In genomic region chr2:169738566-169739229, GRCh38 we compare ENCODE assay signal across 3 cellular contexts.
TF ChIP-seq lines count a peak whose summit lies in the region.

No MANE protein-coding gene starts in this region.

TF ChIP-seq in A549, 52 proteins besides CTCF, POLR2A, EP300 and RAD21:
- TF ChIP-seq BHLHE40 (IDR thresholded peaks at IDR 0.05; ENCODE audit: low read depth, low read length) (no peak), JUNB (IDR thresholded peaks at IDR 0.05) (no peak), RCOR1 (IDR thresholded peaks at IDR 0.05; ENCODE audit: low read depth, low read length) (no peak), HOXA7 (CRISPR knock-in tag; IDR thresholded peaks at IDR 0.05) (no peak), CHD4 (IDR thresholded peaks at IDR 0.05; ENCODE audit: borderline replicate concordance) (no peak), NFE2L2 (conservative IDR thresholded peaks at IDR 0.05; ENCODE audit: low read length) (no peak), CBX2 (IDR thresholded peaks at IDR 0.05; ENCODE audit: borderline replicate concordance, low read depth) (no peak), CBX8 (IDR thresholded peaks at IDR 0.05) (no peak), ZSCAN20 (CRISPR knock-in tag; IDR thresholded peaks at IDR 0.05) (no peak), HEYL (CRISPR knock-in tag; IDR thresholded peaks at IDR 0.05) (no peak), RFX5 (IDR thresholded peaks at IDR 0.05) (no peak)
- TF ChIP-seq, protein P1, sequence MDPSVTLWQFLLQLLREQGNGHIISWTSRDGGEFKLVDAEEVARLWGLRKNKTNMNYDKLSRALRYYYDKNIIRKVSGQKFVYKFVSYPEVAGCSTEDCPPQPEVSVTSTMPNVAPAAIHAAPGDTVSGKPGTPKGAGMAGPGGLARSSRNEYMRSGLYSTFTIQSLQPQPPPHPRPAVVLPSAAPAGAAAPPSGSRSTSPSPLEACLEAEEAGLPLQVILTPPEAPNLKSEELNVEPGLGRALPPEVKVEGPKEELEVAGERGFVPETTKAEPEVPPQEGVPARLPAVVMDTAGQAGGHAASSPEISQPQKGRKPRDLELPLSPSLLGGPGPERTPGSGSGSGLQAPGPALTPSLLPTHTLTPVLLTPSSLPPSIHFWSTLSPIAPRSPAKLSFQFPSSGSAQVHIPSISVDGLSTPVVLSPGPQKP (IDR thresholded peaks at IDR 0.05; ENCODE audit: low read depth, low read length): no peak
- TF ChIP-seq, protein P2, sequence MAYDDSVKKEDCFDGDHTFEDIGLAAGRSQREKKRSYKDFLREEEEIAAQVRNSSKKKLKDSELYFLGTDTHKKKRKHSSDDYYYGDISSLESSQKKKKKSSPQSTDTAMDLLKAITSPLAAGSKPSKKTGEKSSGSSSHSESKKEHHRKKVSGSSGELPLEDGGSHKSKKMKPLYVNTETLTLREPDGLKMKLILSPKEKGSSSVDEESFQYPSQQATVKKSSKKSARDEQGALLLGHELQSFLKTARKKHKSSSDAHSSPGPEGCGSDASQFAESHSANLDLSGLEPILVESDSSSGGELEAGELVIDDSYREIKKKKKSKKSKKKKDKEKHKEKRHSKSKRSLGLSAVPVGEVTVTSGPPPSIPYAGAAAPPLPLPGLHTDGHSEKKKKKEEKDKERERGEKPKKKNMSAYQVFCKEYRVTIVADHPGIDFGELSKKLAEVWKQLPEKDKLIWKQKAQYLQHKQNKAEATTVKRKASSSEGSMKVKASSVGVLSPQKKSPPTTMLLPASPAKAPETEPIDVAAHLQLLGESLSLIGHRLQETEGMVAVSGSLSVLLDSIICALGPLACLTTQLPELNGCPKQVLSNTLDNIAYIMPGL (CRISPR knock-in tag; IDR thresholded peaks at IDR 0.05; ENCODE audit: borderline replicate concordance): no peak
- TF ChIP-seq, protein P3, sequence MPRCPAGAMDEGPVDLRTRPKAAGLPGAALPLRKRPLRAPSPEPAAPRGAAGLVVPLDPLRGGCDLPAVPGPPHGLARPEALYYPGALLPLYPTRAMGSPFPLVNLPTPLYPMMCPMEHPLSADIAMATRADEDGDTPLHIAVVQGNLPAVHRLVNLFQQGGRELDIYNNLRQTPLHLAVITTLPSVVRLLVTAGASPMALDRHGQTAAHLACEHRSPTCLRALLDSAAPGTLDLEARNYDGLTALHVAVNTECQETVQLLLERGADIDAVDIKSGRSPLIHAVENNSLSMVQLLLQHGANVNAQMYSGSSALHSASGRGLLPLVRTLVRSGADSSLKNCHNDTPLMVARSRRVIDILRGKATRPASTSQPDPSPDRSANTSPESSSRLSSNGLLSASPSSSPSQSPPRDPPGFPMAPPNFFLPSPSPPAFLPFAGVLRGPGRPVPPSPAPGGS (IDR thresholded peaks at IDR 0.05): no peak

TF ChIP-seq in K562, 482 proteins besides CTCF, POLR2A, EP300 and RAD21:
- no peak for TF ChIP-seq CEBPB (tag; IDR thresholded peaks at IDR 0.05)
- peak; percentile 43; the same call in 1 of the 2 replicates for TF ChIP-seq ZNF263 (CRISPR knock-in tag; IDR thresholded peaks at IDR 0.05; ENCODE audit: borderline replicate concordance)
- TF ChIP-seq ZNF324 (CRISPR knock-in tag; IDR thresholded peaks at IDR 0.05): no peak
- no peak for TF ChIP-seq IFI16 (CRISPR knock-in tag; IDR thresholded peaks at IDR 0.05)
- no peak for TF ChIP-seq SMARCE1 (IDR thresholded peaks at IDR 0.05)
- TF ChIP-seq, protein P4, sequence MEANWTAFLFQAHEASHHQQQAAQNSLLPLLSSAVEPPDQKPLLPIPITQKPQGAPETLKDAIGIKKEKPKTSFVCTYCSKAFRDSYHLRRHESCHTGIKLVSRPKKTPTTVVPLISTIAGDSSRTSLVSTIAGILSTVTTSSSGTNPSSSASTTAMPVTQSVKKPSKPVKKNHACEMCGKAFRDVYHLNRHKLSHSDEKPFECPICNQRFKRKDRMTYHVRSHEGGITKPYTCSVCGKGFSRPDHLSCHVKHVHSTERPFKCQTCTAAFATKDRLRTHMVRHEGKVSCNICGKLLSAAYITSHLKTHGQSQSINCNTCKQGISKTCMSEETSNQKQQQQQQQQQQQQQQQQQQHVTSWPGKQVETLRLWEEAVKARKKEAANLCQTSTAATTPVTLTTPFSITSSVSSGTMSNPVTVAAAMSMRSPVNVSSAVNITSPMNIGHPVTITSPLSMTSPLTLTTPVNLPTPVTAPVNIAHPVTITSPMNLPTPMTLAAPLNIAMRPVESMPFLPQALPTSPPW (CRISPR knock-in tag; IDR thresholded peaks at IDR 0.05): peak; percentile 43; the same call in 1 of the 2 replicates
- TF ChIP-seq PCBP1 (IDR thresholded peaks at IDR 0.05; ENCODE audit: low read depth, low read length, poor library complexity, severe bottlenecking): peak; percentile 98
- TF ChIP-seq, protein P5, sequence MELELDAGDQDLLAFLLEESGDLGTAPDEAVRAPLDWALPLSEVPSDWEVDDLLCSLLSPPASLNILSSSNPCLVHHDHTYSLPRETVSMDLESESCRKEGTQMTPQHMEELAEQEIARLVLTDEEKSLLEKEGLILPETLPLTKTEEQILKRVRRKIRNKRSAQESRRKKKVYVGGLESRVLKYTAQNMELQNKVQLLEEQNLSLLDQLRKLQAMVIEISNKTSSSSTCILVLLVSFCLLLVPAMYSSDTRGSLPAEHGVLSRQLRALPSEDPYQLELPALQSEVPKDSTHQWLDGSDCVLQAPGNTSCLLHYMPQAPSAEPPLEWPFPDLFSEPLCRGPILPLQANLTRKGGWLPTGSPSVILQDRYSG (tag; conservative IDR thresholded peaks at IDR 0.05; ENCODE audit: low read depth): no peak
- TF ChIP-seq PCBP2 (IDR thresholded peaks at IDR 0.05; ENCODE audit: low read depth, low read length, poor library complexity, severe bottlenecking): peak; percentile 100
- peak; percentile 99 for TF ChIP-seq HNRNPK (IDR thresholded peaks at IDR 0.05; ENCODE audit: low read depth, low read length, poor library complexity, severe bottlenecking)

TF ChIP-seq in neural cell, 6 proteins besides CTCF, POLR2A, EP300 and RAD21:
- no peak for TF ChIP-seq TAF1 (IDR thresholded peaks at IDR 0.05; ENCODE audit: low read depth)
- TF ChIP-seq REST (IDR thresholded peaks at IDR 0.05; ENCODE audit: borderline replicate concordance): no peak
- TF ChIP-seq MXI1 (conservative IDR thresholded peaks at IDR 0.05; ENCODE audit: poor library complexity, severe bottlenecking): no peak
- TF ChIP-seq POLR2AphosphoS5 (IDR thresholded peaks at IDR 0.05): no peak
- no peak for TF ChIP-seq SMC3 (conservative IDR thresholded peaks at IDR 0.05; ENCODE audit: poor library complexity)
- no peak for TF ChIP-seq EZH2 (IDR thresholded peaks at IDR 0.05; ENCODE audit: borderline replicate concordance, insufficient read depth, low read length, poor library complexity, severe bottlenecking)
